In the genomic region with DNA sequence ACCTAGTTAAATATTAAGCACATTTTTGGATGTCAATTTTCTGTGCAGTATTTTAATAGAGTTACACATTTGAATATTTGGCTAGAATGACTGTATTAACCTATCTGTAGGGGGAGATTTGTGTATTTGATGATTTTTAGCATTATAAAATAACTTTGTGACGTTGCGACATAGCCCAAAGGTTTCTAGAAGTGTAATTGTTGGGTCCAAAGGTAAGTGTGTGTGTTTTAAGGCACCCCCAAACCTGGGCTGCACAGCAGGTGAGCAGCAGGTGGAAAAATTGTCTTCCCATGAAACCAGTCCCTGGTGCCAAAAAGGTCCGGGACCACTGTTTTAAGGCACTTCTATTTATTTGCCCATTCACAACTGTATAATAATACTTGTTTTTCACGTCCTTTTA, we compare ENCODE assay signal across 32 cellular contexts. TPM values are rescaled to one million over a fixed set of nuclear protein-coding genes. Genes with fewer than 3 reads are reported as not detected.
"Had no signal": no experiment of that assay in that cellular context is flagged by ENCODE, and none has a peak within 500 bp of the region (broad histone marks: within the 10 kb centered on the region; RNA-seq: fewer than 3 reads in every experiment).

No MANE protein-coding gene starts in this region.

- DNase-seq: activated CD4-positive, alpha-beta memory T cell treated with anti-CD3 and anti-CD28 coated beads for 36 hours; activated CD4-positive, alpha-beta T cell treated with anti-CD3 and anti-CD28 coated beads for 36 hours; activated CD4-positive, alpha-beta T cell treated with anti-CD3 and anti-CD28 coated beads, Interleukin-2, amount 10 ng/mL, durations not matched to agents 24 days and 14 days; activated CD4-positive, CD25-positive, alpha-beta regulatory T cell; activated CD4-positive, CD25-positive, alpha-beta regulatory T cell treated with anti-CD3 and anti-CD28 coated beads, Interleukin-2, amount 50 U/mL, for 72 hours; activated CD8-positive, alpha-beta memory T cell treated with anti-CD3 and anti-CD28 coated beads, Interleukin-2, amount 10 ng/mL, durations not matched to agents 7 days and 5 days; activated CD8-positive, alpha-beta memory T cell treated with anti-CD3 and anti-CD28 coated beads, Interleukin-2, amount 50 U/mL, for 4 hours; activated CD8-positive, alpha-beta T cell treated with anti-CD3 and anti-CD28 coated beads, Interleukin-2, amount 10 ng/mL, durations not matched to agents 7 days and 5 days; activated effector memory CD4-positive, alpha-beta T cell treated with Interleukin-2 at 50 U/mL for 16 hours; activated gamma-delta T cell treated with Interleukin-2 at 50 U/mL for 16 hours; activated naive CD4-positive, alpha-beta T cell treated with anti-CD3 and anti-CD28 coated beads, Interleukin-2, amount 50 U/mL, for 16 hours; activated naive CD4-positive, alpha-beta T cell treated with Interleukin-2 at 50 U/mL for 16 hours; activated T-cell treated with anti-CD3 and anti-CD28 coated beads, Interleukin-2, amount 50 U/mL, for 1 hour; brain microvascular endothelial cell; dorsolateral prefrontal cortex; effector memory CD8-positive, alpha-beta T cell; foreskin keratinocyte; gastrocnemius medialis; glutamatergic neuron; heart left ventricle; T-helper 2 cell had no signal

- H3K27ac Mint-ChIP-seq: activated CD4-positive, alpha-beta memory T cell treated with anti-CD3 and anti-CD28 coated beads for 36 hours; activated CD4-positive, alpha-beta T cell treated with anti-CD3 and anti-CD28 coated beads, Interleukin-2, amount 10 ng/mL, durations not matched to agents 24 days and 14 days; activated CD8-positive, alpha-beta memory T cell treated with anti-CD3 and anti-CD28 coated beads, Interleukin-2, amount 10 ng/mL, durations not matched to agents 7 days and 5 days; activated CD8-positive, alpha-beta T cell treated with anti-CD3 and anti-CD28 coated beads, Interleukin-2, amount 10 ng/mL, durations not matched to agents 7 days and 5 days; activated naive CD8-positive, alpha-beta T cell; activated T-helper 17 cell treated with anti-CD3 and anti-CD28 coated beads, Interleukin-2, amount 50 U/mL, for 72 hours; dendritic cell treated with granulocyte-macrophage colony-stimulating factor and Interleukin-4, amounts not matched to agents 40 ng/mL and 50 ng/mL, for 4 days had no signal

- FAIRE-seq: astrocyte, bronchial epithelial cell had no signal

- H3K4me1 Mint-ChIP-seq: activated T-helper 17 cell treated with anti-CD3 and anti-CD28 coated beads, Interleukin-2, amount 50 U/mL, for 72 hours had no signal

- H3K4me3 ChIP-seq: coronary artery, dorsolateral prefrontal cortex, esophagus muscularis mucosa, gastrocnemius medialis, heart left ventricle had no signal

- H3K9me3 Mint-ChIP-seq: activated CD4-positive, alpha-beta memory T cell treated with anti-CD3 and anti-CD28 coated beads for 36 hours; activated CD4-positive, alpha-beta T cell treated with anti-CD3 and anti-CD28 coated beads, Interleukin-2, amount 10 ng/mL, durations not matched to agents 24 days and 14 days; activated T-helper 17 cell treated with anti-CD3 and anti-CD28 coated beads, Interleukin-2, amount 50 U/mL, for 72 hours; central memory CD8-positive, alpha-beta T cell; dendritic cell treated with granulocyte-macrophage colony-stimulating factor and Interleukin-4, amounts not matched to agents 40 ng/mL and 50 ng/mL, for 4 days; effector memory CD8-positive, alpha-beta T cell had no signal

- H3K4me3 Mint-ChIP-seq: activated CD4-positive, alpha-beta memory T cell treated with anti-CD3 and anti-CD28 coated beads for 36 hours; activated CD4-positive, alpha-beta T cell treated with anti-CD3 and anti-CD28 coated beads for 36 hours; activated CD4-positive, alpha-beta T cell treated with anti-CD3 and anti-CD28 coated beads, Interleukin-2, amount 10 ng/mL, durations not matched to agents 24 days and 14 days; activated CD8-positive, alpha-beta memory T cell treated with anti-CD3 and anti-CD28 coated beads, Interleukin-2, amount 10 ng/mL, durations not matched to agents 7 days and 5 days; activated CD8-positive, alpha-beta T cell treated with anti-CD3 and anti-CD28 coated beads, Interleukin-2, amount 10 ng/mL, durations not matched to agents 7 days and 5 days; activated naive CD8-positive, alpha-beta T cell; activated T-helper 17 cell treated with anti-CD3 and anti-CD28 coated beads, Interleukin-2, amount 50 U/mL, for 72 hours; central memory CD8-positive, alpha-beta T cell; dendritic cell treated with granulocyte-macrophage colony-stimulating factor and Interleukin-4, amounts not matched to agents 40 ng/mL and 50 ng/mL, for 4 days had no signal

- H3K27ac ChIP-seq: brain microvascular endothelial cell, coronary artery, dorsolateral prefrontal cortex, esophagus muscularis mucosa, foreskin keratinocyte, gastrocnemius medialis, heart left ventricle had no signal

- H3K27me3 ChIP-seq: brain microvascular endothelial cell, dorsolateral prefrontal cortex, esophagus muscularis mucosa, foreskin keratinocyte, gastrocnemius medialis, heart left ventricle had no signal

- ATAC-seq: activated CD4-positive, alpha-beta T cell treated with anti-CD3 and anti-CD28 coated beads for 36 hours; activated CD8-positive, alpha-beta memory T cell treated with anti-CD3 and anti-CD28 coated beads, Interleukin-2, amount 10 ng/mL, durations not matched to agents 7 days and 5 days; activated CD8-positive, alpha-beta T cell treated with anti-CD3 and anti-CD28 coated beads, Interleukin-2, amount 10 ng/mL, durations not matched to agents 7 days and 5 days; activated T-helper 17 cell treated with anti-CD3 and anti-CD28 coated beads, Interleukin-2, amount 50 U/mL, for 72 hours; effector memory CD8-positive, alpha-beta T cell; foreskin keratinocyte; gastrocnemius medialis; heart left ventricle had no signal

- H3K9me3 ChIP-seq: esophagus muscularis mucosa, gastrocnemius medialis, heart left ventricle had no signal

- H3K27me3 Mint-ChIP-seq: activated CD4-positive, alpha-beta memory T cell treated with anti-CD3 and anti-CD28 coated beads for 36 hours; activated CD4-positive, alpha-beta T cell treated with anti-CD3 and anti-CD28 coated beads for 36 hours; activated CD4-positive, alpha-beta T cell treated with anti-CD3 and anti-CD28 coated beads, Interleukin-2, amount 10 ng/mL, durations not matched to agents 24 days and 14 days; activated CD8-positive, alpha-beta memory T cell treated with anti-CD3 and anti-CD28 coated beads, Interleukin-2, amount 10 ng/mL, durations not matched to agents 7 days and 5 days; activated naive CD8-positive, alpha-beta T cell; activated T-helper 17 cell treated with anti-CD3 and anti-CD28 coated beads, Interleukin-2, amount 50 U/mL, for 72 hours; central memory CD8-positive, alpha-beta T cell; dendritic cell treated with granulocyte-macrophage colony-stimulating factor and Interleukin-4, amounts not matched to agents 40 ng/mL and 50 ng/mL, for 4 days; effector memory CD8-positive, alpha-beta T cell had no signal

RNA-seq across cellular contexts. Expression of a gene that starts 22.2 kb away (rescaled TPM):
- total RNA-seq: activated CD4-positive, alpha-beta memory T cell treated with anti-CD3 and anti-CD28 coated beads for 36 hours; activated CD4-positive, alpha-beta T cell treated with anti-CD3 and anti-CD28 coated beads for 36 hours; activated CD4-positive, alpha-beta T cell treated with anti-CD3 and anti-CD28 coated beads, Interleukin-2, amount 10 ng/mL, durations not matched to agents 24 days and 14 days; activated CD8-positive, alpha-beta memory T cell treated with anti-CD3 and anti-CD28 coated beads for 36 hours; activated CD8-positive, alpha-beta memory T cell treated with anti-CD3 and anti-CD28 coated beads, Interleukin-2, amount 10 ng/mL, durations not matched to agents 7 days and 5 days; activated CD8-positive, alpha-beta T cell treated with anti-CD3 and anti-CD28 coated beads, Interleukin-2, amount 10 ng/mL, durations not matched to agents 7 days and 5 days; activated T-helper 17 cell treated with anti-CD3 and anti-CD28 coated beads, Interleukin-2, amount 50 U/mL, for 72 hours; astrocyte; bronchial epithelial cell; cerebellum; dorsolateral prefrontal cortex; esophagus muscularis mucosa; foreskin keratinocyte; gastrocnemius medialis; T-helper 1 cell treated with Interleukin-12 subunit alpha and Interleukin-12 subunit beta and Interleukin-4 antibody, amounts not matched to agents 30 ng/mL and 1 ng/mL, for 36 hours had no signal
- polyA plus RNA-seq: foreskin keratinocyte had no signal
